ENCODE assay signal across 1 cellular context in the genomic region with DNA sequence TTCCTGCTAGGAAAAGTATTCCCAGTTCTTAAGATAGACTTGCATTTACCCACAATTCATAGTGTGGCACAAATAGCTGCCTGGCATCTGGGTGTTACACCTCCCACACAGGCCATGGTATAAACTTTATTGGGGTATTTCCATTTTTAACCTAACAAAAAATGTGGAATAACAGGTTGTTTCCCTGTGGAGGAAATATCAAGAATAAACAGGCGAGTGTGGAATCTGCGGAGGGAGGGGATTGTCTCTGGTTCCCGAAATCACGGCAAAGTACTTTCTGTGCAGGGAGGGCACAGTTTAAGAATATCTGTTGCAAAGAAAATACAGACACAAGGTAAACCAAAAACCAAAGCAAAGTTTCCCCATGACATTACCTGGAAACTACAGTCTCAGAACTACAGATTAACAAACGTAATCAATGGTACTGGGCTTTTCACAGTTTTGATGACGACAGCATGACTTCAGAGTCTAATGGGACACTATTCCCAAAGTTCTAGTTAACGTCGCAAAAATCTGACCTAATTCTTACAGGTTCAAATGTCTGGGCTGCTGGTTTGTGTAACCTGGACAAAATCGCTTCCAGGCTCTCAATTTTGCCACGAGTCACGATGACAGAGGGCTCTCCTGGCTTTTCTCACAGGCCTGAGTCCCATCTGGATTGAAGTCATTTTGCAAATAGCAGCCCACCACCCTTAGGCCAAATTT.
TF ChIP-seq lines count a peak whose summit lies in the region.

No MANE protein-coding gene starts in this region.

TF ChIP-seq in SK-N-SH treated with all-trans-retinoic acid at 6 μM for 48 hours, 23 proteins besides CTCF, POLR2A, EP300 and RAD21 (continued from another document):
- TF ChIP-seq, protein P1, sequence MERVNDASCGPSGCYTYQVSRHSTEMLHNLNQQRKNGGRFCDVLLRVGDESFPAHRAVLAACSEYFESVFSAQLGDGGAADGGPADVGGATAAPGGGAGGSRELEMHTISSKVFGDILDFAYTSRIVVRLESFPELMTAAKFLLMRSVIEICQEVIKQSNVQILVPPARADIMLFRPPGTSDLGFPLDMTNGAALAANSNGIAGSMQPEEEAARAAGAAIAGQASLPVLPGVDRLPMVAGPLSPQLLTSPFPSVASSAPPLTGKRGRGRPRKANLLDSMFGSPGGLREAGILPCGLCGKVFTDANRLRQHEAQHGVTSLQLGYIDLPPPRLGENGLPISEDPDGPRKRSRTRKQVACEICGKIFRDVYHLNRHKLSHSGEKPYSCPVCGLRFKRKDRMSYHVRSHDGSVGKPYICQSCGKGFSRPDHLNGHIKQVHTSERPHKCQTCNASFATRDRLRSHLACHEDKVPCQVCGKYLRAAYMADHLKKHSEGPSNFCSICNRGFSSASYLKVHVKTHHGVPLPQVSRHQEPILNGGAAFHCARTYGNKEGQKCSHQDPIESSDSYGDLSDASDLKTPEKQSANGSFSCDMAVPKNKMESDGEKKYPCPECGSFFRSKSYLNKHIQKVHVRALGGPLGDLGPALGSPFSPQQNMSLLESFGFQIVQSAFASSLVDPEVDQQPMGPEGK (CRISPR knock-in tag; IDR thresholded peaks at IDR 0.05; ENCODE audit: borderline replicate concordance) = no peak
- TF ChIP-seq BACH2 (CRISPR knock-in tag; IDR thresholded peaks at IDR 0.05; ENCODE audit: borderline replicate concordance) = no peak
- TF ChIP-seq ZNF8 (CRISPR knock-in tag; IDR thresholded peaks at IDR 0.05) = no peak
- no peak for TF ChIP-seq ZFP30 (CRISPR knock-in tag; IDR thresholded peaks at IDR 0.05)
